1 cellular context compared by ENCODE assay signal in genomic region chr12:56040963-56041578, GRCh38.
TF ChIP-seq lines count a peak whose summit lies in the region.

No MANE protein-coding gene starts in this region.

TF ChIP-seq in IMR-90, 13 proteins besides CTCF, POLR2A, EP300 and RAD21 (continued from another document):
- TF ChIP-seq, protein P1, sequence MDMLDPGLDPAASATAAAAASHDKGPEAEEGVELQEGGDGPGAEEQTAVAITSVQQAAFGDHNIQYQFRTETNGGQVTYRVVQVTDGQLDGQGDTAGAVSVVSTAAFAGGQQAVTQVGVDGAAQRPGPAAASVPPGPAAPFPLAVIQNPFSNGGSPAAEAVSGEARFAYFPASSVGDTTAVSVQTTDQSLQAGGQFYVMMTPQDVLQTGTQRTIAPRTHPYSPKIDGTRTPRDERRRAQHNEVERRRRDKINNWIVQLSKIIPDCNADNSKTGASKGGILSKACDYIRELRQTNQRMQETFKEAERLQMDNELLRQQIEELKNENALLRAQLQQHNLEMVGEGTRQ (IDR thresholded peaks at IDR 0.05; ENCODE audit: low read depth, low read length): no peak
- no peak for TF ChIP-seq ELK1 (IDR thresholded peaks at IDR 0.05; ENCODE audit: borderline replicate concordance, low read depth, low read length)
